Comparison of ENCODE assay signal across 10 cellular contexts in the genomic region with DNA sequence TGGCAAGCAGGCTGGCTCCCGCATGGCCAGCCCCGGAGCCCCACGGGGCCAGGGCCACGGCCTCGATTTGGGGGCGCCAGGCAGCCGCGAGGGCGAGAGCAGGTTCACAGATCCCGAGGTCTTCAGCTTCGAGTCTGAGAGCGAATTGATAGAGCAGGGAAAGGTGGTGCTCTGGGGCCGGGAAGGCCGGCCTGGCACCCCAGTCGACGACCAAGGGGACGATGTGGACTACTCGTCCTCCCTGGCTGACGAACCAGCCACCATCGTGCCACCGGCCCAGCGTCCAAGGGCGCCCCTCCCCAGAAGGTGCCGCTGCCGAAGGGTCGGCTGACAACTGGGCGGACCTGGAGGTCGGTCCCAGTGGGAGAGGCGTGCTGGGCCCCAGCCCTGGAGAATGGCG. TPM values are rescaled to one million over a fixed set of nuclear protein-coding genes. Genes with fewer than 3 reads are reported as not detected.
DNase-seq lines count a peak whose midpoint lies in the region; ATAC-seq, FAIRE-seq and TF ChIP-seq lines count a peak whose summit lies in the region.
"Not testable (repeated sequence)": the region's sequence is repeated elsewhere in the genome, so short reads cannot be mapped to it uniquely, and the experiment has no call there.
"Had no signal": no experiment of that assay in that cellular context is flagged by ENCODE, and none has a peak within 500 bp of the region (broad histone marks: within the 10 kb centered on the region; RNA-seq: fewer than 3 reads in every experiment).

No MANE protein-coding gene starts in this region.

- intact Hi-C loops in activated CD4-positive, alpha-beta T cell treated with anti-CD3 and anti-CD28 coated beads, Interleukin-2, amount 10 ng/mL, durations not matched to agents 24 days and 14 days (cut with micrococcal nuclease); lower lobe of right lung (cut with DNase I); ovary (cut with DNase I): not testable (repeated sequence)

- not testable (repeated sequence) for H3K4me3 ChIP-seq in A549, right atrium auricular region, lower lobe of right lung, ovary

- TF ChIP-seq EP300 in A549 (IDR thresholded peaks at IDR 0.05); ovary (IDR thresholded peaks at IDR 0.05): not testable (repeated sequence)

- CTCF ChIA-PET in A549 (lab: Yijun Ruan, JAX), result not testable (repeated sequence)

- DNase-seq in A549 (ENCODE audit: low read depth in 1 of 2, low spot score in 1 of 2), result not testable (repeated sequence)
- peak; percentile 15 for DNase-seq in activated CD4-positive, alpha-beta T cell treated with anti-CD3 and anti-CD28 coated beads, Interleukin-2, amount 10 ng/mL, durations not matched to agents 24 days and 14 days
- DNase-seq in activated gamma-delta T cell treated with Interleukin-2 at 50 U/mL for 16 hours, result peak; percentile 1
- peak; percentile 13 for DNase-seq in right atrium auricular region (ENCODE audit: low spot score)
- peak; percentile 19 for DNase-seq in lower lobe of right lung
- DNase-seq in ovary, result peak in 3 of 5 donors; percentile 2 to 19 (median 4)
- DNase-seq in type B pancreatic cell (ENCODE audit: extremely low spot score, unreplicated experiment), result peak; percentile 58

- WGBS in A549 (ENCODE audit: missing lambda C conversion rate), result 60% methylated on average over 1 of the region's 30 CpGs
- 82 to 97% methylated on average over 11 to 12 of the region's 30 CpGs; no CpG with 5 or more reads in 1 of the 3 donors for WGBS in ovary, 3 donors

- not testable (repeated sequence) for H3K4me1 ChIP-seq in A549; right atrium auricular region; lower lobe of right lung; ovary (ENCODE audit: insufficient read depth)

- H3K9me3 ChIP-seq in A549, right atrium auricular region, lower lobe of right lung, ovary: not testable (repeated sequence)

- not testable (repeated sequence) for ATAC-seq in A549, lower lobe of right lung

- not testable (repeated sequence) for H3K9me3 Mint-ChIP-seq in activated CD4-positive, alpha-beta T cell treated with anti-CD3 and anti-CD28 coated beads, Interleukin-2, amount 10 ng/mL, durations not matched to agents 24 days and 14 days; type B pancreatic cell

- not testable (repeated sequence) for H3K4me1 Mint-ChIP-seq in activated CD4-positive, alpha-beta T cell treated with anti-CD3 and anti-CD28 coated beads, Interleukin-2, amount 10 ng/mL, durations not matched to agents 24 days and 14 days; type B pancreatic cell (ENCODE audit: unreplicated experiment)

- not testable (repeated sequence) for H3K36me3 Mint-ChIP-seq in activated CD4-positive, alpha-beta T cell treated with anti-CD3 and anti-CD28 coated beads, Interleukin-2, amount 10 ng/mL, durations not matched to agents 24 days and 14 days (ENCODE audit: low read depth); type B pancreatic cell

- POLR2A ChIA-PET in A549 (lab: Yijun Ruan, JAX), result not testable (repeated sequence)

- not testable (repeated sequence) for H3K27ac Mint-ChIP-seq in activated CD4-positive, alpha-beta T cell treated with anti-CD3 and anti-CD28 coated beads, Interleukin-2, amount 10 ng/mL, durations not matched to agents 24 days and 14 days; type B pancreatic cell

- not testable (repeated sequence) for H3K27me3 ChIP-seq in right atrium auricular region; lower lobe of right lung (ENCODE audit: low read depth); ovary

- not testable (repeated sequence) for TF ChIP-seq CTCF in A549 (IDR thresholded peaks at IDR 0.05); right atrium auricular region (IDR thresholded peaks at IDR 0.05); lower lobe of right lung (IDR thresholded peaks at IDR 0.05); ovary (IDR thresholded peaks at IDR 0.05); type B pancreatic cell (conservative IDR thresholded peaks at IDR 0.05)

- H3K27ac ChIP-seq in A549, right atrium auricular region, lower lobe of right lung, ovary: not testable (repeated sequence)

- H3K27me3 Mint-ChIP-seq in activated CD4-positive, alpha-beta T cell treated with anti-CD3 and anti-CD28 coated beads, Interleukin-2, amount 10 ng/mL, durations not matched to agents 24 days and 14 days; type B pancreatic cell: not testable (repeated sequence)

- not testable (repeated sequence) for H3K4me3 Mint-ChIP-seq in activated CD4-positive, alpha-beta T cell treated with anti-CD3 and anti-CD28 coated beads, Interleukin-2, amount 10 ng/mL, durations not matched to agents 24 days and 14 days; type B pancreatic cell

- H3K36me3 ChIP-seq in right atrium auricular region, lower lobe of right lung, ovary: not testable (repeated sequence)

- TF ChIP-seq RAD21 in A549 (conservative IDR thresholded peaks at IDR 0.05 in 1 of 2, IDR thresholded peaks at IDR 0.05 in 1 of 2), result not testable (repeated sequence)

- not testable (repeated sequence) for H3K4me2 ChIP-seq in A549

- TF ChIP-seq POLR2A in A549 (IDR thresholded peaks at IDR 0.05; ENCODE audit: low read length); ovary (IDR thresholded peaks at IDR 0.05): not testable (repeated sequence)

- FAIRE-seq in A549 (lab: Jason Lieb, UNC), result peak; percentile 18

RNA-seq across cellular contexts. Expression of a gene that starts 1.1 kb away (rescaled TPM):
- polyA plus RNA-seq in A549 (2011; rRNA removed) (not detected in 2 replicates), A549 (2017; fragmentation: RNase III; extraction: RNeasy Plus Mini Kit Qiagen cat#74134 plus additional on column Dnase treatment) (not detected in 3 replicates), ovary (not detected)
- polyA plus RNA-seq in A549 (2012; cell fraction: cytosol; rRNA removed), result not detected in 2 replicates
- polyA plus RNA-seq in A549 (2012; cell fraction: nucleus; rRNA removed), result not detected in 2 replicates
- polyA minus RNA-seq in A549 (2011; rRNA and poly(A)+ RNA removed), result not detected in 2 replicates
- total RNA-seq in activated CD4-positive, alpha-beta T cell treated with anti-CD3 and anti-CD28 coated beads, Interleukin-2, amount 10 ng/mL, durations not matched to agents 24 days and 14 days, result not detected in 2 replicates
- total RNA-seq in right atrium auricular region (not detected), lower lobe of right lung (not detected), ovary (not detected), type B pancreatic cell (ENCODE audit: low replicate concordance) (not detected in 2 replicates)
- total RNA-seq: Caco-2; CD8-positive, alpha-beta memory T cell; H9 had no signal
- polyA plus RNA-seq: CD8-positive, alpha-beta memory T cell had no signal

RNA-seq across cellular contexts. Expression of a gene that starts 44.0 kb away (rescaled TPM):
- polyA plus RNA-seq in A549 (2011; rRNA removed) (not detected in 2 replicates), A549 (2017; fragmentation: RNase III; extraction: RNeasy Plus Mini Kit Qiagen cat#74134 plus additional on column Dnase treatment) (not detected in 3 replicates), ovary (not detected)
- polyA plus RNA-seq in A549 (2012; cell fraction: cytosol; rRNA removed), result not detected in 2 replicates
- not detected in 2 replicates for polyA plus RNA-seq in A549 (2012; cell fraction: nucleus; rRNA removed)
- not detected in 2 replicates for polyA minus RNA-seq in A549 (2011; rRNA and poly(A)+ RNA removed)
- total RNA-seq in activated CD4-positive, alpha-beta T cell treated with anti-CD3 and anti-CD28 coated beads, Interleukin-2, amount 10 ng/mL, durations not matched to agents 24 days and 14 days, result not detected in 2 replicates
- total RNA-seq in right atrium auricular region (not detected), lower lobe of right lung (not detected), ovary (not detected), type B pancreatic cell (ENCODE audit: low replicate concordance) (not detected in 2 replicates)
- total RNA-seq: Caco-2; CD8-positive, alpha-beta memory T cell; H9 had no signal
- polyA plus RNA-seq: CD8-positive, alpha-beta memory T cell had no signal
